ENCODE assay signal across 1 cellular context in genomic region chr6:142842423-142843261, GRCh38.
TF ChIP-seq lines count a peak whose summit lies in the region.

No MANE protein-coding gene starts in this region.

TF ChIP-seq in HepG2, 621 proteins besides CTCF, POLR2A, EP300 and RAD21 (continued from another document):
- TF ChIP-seq IKZF5 (CRISPR knock-in tag; IDR thresholded peaks at IDR 0.05) (peak; percentile 61), HOXA3 (CRISPR knock-in tag; IDR thresholded peaks at IDR 0.05) (no peak), ZNF709 (CRISPR knock-in tag; IDR thresholded peaks at IDR 0.05) (no peak), ZKSCAN1 (IDR thresholded peaks at IDR 0.05; ENCODE audit: low read length) (peak; percentile 72; the same call in 1 of the 2 replicates), ZNF792 (CRISPR knock-in tag; IDR thresholded peaks at IDR 0.05) (peak; percentile 19; the same call in 1 of the 2 replicates), AKAP8 (CRISPR knock-in tag; IDR thresholded peaks at IDR 0.05) (no peak), FOSL2 (CRISPR knock-in tag; IDR thresholded peaks at IDR 0.05) (peak; percentile 72), FOXA3 (CRISPR knock-in tag; IDR thresholded peaks at IDR 0.05) (peak; percentile 42; the same call in 1 of the 2 replicates), SAP130 (CRISPR knock-in tag; IDR thresholded peaks at IDR 0.05; ENCODE audit: low read depth) (peak; percentile 31; the same call in 1 of the 2 replicates), SRSF9 (IDR thresholded peaks at IDR 0.05; ENCODE audit: borderline replicate concordance, insufficient read depth, low read depth, low read length, poor library complexity, severe bottlenecking) (no peak), FOXA1 (IDR thresholded peaks at IDR 0.05) (no peak), FOXA1 (CRISPR knock-in tag; IDR thresholded peaks at IDR 0.05) (0 out of 2 replicates have a peak, but pooled peaks have one; percentile 29), PAWR (CRISPR knock-in tag; IDR thresholded peaks at IDR 0.05; ENCODE audit: borderline replicate concordance) (no peak), SP1 (IDR thresholded peaks at IDR 0.05) (no peak), SP1 (CRISPR knock-in tag; IDR thresholded peaks at IDR 0.05) (no peak), ZNF18 (CRISPR knock-in tag; IDR thresholded peaks at IDR 0.05; ENCODE audit: insufficient replicate concordance) (no peak), FOXP1 (IDR thresholded peaks at IDR 0.05) (no peak), FOXP1 (CRISPR knock-in tag; IDR thresholded peaks at IDR 0.05) (0 out of 2 replicates have a peak, but pooled peaks have one; percentile 35)
